ENCODE assay signal across 9 cellular contexts in genomic region chr13:101529419-101529818, GRCh38.
DNase-seq lines count a peak whose midpoint lies in the region; ATAC-seq, FAIRE-seq and TF ChIP-seq lines count a peak whose summit lies in the region.
"Had no signal": no experiment of that assay in that cellular context is flagged by ENCODE, and none has a peak within 500 bp of the region (broad histone marks: within the 10 kb centered on the region; RNA-seq: fewer than 3 reads in every experiment).

No MANE protein-coding gene starts in this region.

- H3K79me2 ChIP-seq in GM12878 (ENCODE audit: control insufficient read depth, insufficient read depth, low read length), result no peaks in the 10 kb centered on the region

- TF ChIP-seq CTCF in GM12878 (IDR thresholded peaks at IDR 0.05 in 2 of 3, conservative IDR thresholded peaks at IDR 0.05 in 1 of 3; ENCODE audit: control insufficient read depth in 2 of 3, extremely low read depth in 1 of 3, insufficient read depth in 1 of 3, low read depth in 3 of 3, low read length in 3 of 3) (no peak), retinal pigment epithelial cell (conservative IDR thresholded peaks at IDR 0.05; ENCODE audit: low read depth, low read length) (no peak), Peyer's patch (IDR thresholded peaks at IDR 0.05) (no peak)

- WGBS in GM12878 (ENCODE audit: insufficient coverage, insufficient replicate concordance, low lambda C conversion rate, missing lambda C conversion rate), result 0% methylated on average over 4 of the region's 4 CpGs

- RAD21 ChIA-PET in GM12878 (lab: Charles Lee; ENCODE audit: unreplicated experiment), result interaction anchor here (1.4 kb wide), 1 partner anchor 98 kb away, joined by 4 read pairs; no protein-coding TSS in a partner anchor

- BruUV-seq in GM12878 (replicated peaks; lab: Mats Ljungman, UMichigan), result no TSS peak

- SMC1A ChIA-PET in GM12878 (lab: Charles Lee; ENCODE audit: uncharacterized antibody, unreplicated experiment), result interaction anchor here (0.8 to 1.2 kb wide), 2 partner anchors 182 to 227 kb away, joined by 3 to 4 read pairs; no protein-coding TSS in a partner anchor

- no peak for FAIRE-seq in GM12878 (lab: Jason Lieb, UNC)

- CTCF ChIA-PET in GM12878 (lab: Yijun Ruan, JAX), result no interaction called here

- H3K27me3 ChIP-seq in GM12878 (replicated peaks in 1 of 2; ENCODE audit: control insufficient read depth in 2 of 2, insufficient read depth in 2 of 2, low read length in 1 of 2) (no peaks in the 10 kb centered on the region), Peyer's patch (no peaks in the 10 kb centered on the region)

- ATAC-seq in HG03039 (IDR thresholded peaks at IDR 0.05; ENCODE audit: unreplicated experiment) (peak; percentile 72), GM12878 (peak; percentile 93)

- H4K20me1 ChIP-seq in GM12878 (ENCODE audit: control insufficient read depth, insufficient read depth), result no peaks in the 10 kb centered on the region

- H3K27ac ChIP-seq in GM12878 (ENCODE audit: control insufficient read depth, insufficient read depth) (no peak overlapping the region), Peyer's patch (no peak overlapping the region)

- intact Hi-C loops in GM12878 (cut with micrococcal nuclease; ENCODE audit: unreplicated experiment), result no loop called here

- no peak for TF ChIP-seq EP300 in GM12878 (IDR thresholded peaks at IDR 0.05; ENCODE audit: borderline replicate concordance in 1 of 2, control insufficient read depth in 1 of 2, low read depth in 2 of 2, low read length in 2 of 2)

- no peak overlapping the region for H3K4me2 ChIP-seq in GM12878 (ENCODE audit: control insufficient read depth, insufficient read depth)

- no peaks in the 10 kb centered on the region for H3K36me3 ChIP-seq in GM12878 (ENCODE audit: control insufficient read depth in 2 of 2, insufficient read depth in 2 of 2, low read length in 1 of 2)
- H3K36me3 ChIP-seq in Peyer's patch, result no peaks in the 10 kb centered on the region

- POLR2A ChIA-PET in GM12878 (lab: Charles Lee), result no interaction called here

- no peak for TF ChIP-seq POLR2A in GM12878 (IDR thresholded peaks at IDR 0.05; ENCODE audit: low read depth, low read length)
- no peak for TF ChIP-seq POLR2A in Peyer's patch (IDR thresholded peaks at IDR 0.05)

- H3K9me3 ChIP-seq in GM12878 (replicated peaks; ENCODE audit: control insufficient read depth, insufficient read depth, low read length) (no peaks in the 10 kb centered on the region), Peyer's patch (no peaks in the 10 kb centered on the region)

- H3K4me1 ChIP-seq in GM12878 (ENCODE audit: control insufficient read depth, insufficient read depth, low read length) (no peaks in the 10 kb centered on the region), Peyer's patch (no peaks in the 10 kb centered on the region)

- no peak overlapping the region for H2AFZ ChIP-seq in GM12878 (ENCODE audit: control insufficient read depth, low read depth, low read length)

- no peak for TF ChIP-seq RAD21 in GM12878 (IDR thresholded peaks at IDR 0.05; ENCODE audit: insufficient read depth, low read depth, low read length)

- in situ Hi-C loops in GM12878 (cut with MboI) (no loop called here), G401 (cut with HindIII; ENCODE audit: low sequenced_read_pairs) (no loop called here)

- H3K4me3 ChIP-seq in GM12878 (no peak overlapping the region), retinal pigment epithelial cell (ENCODE audit: low read length) (no peak overlapping the region), Peyer's patch (no peak overlapping the region)

- no peak overlapping the region for H3K9ac ChIP-seq in GM12878 (ENCODE audit: control insufficient read depth, insufficient read depth, low read length)

- DNase-seq in NCI-H2227 treated with DMSO at 0.1 percent for 48 hours (lab: John Stamatoyannopoulos, UW) (peak; percentile 13), NCI-H2227 (lab: John Stamatoyannopoulos, UW; ENCODE audit: unreplicated experiment) (no peak), GM12878 (ENCODE audit: low read depth, low spot score) (no peak), retinal pigment epithelial cell (ENCODE audit: low read depth) (peak; percentile 59), G401 (ENCODE audit: low spot score) (no peak), Peyer's patch (no peak), OCI-M2 (lab: John Stamatoyannopoulos, UW; ENCODE audit: unreplicated experiment) (no peak)
- DNase-seq: NCI-H526 had no signal

TF ChIP-seq in GM12878, 131 proteins besides CTCF, POLR2A, EP300 and RAD21 (continues in another document):
- TF ChIP-seq YY1 (IDR thresholded peaks at IDR 0.05; ENCODE audit: low read depth, low read length) (no peak), BHLHE40 (IDR thresholded peaks at IDR 0.05; ENCODE audit: borderline replicate concordance in 1 of 2, low read depth in 2 of 2, low read length in 1 of 2) (peak in 1 of 2 experiments; percentile 25; a peak in 1 of 4 replicates), CEBPZ (IDR thresholded peaks at IDR 0.05; ENCODE audit: low read depth, low read length) (no peak), RAD51 (IDR thresholded peaks at IDR 0.05) (peak; percentile 62), IKZF1 (conservative IDR thresholded peaks at IDR 0.05) (peak; percentile 46), ATF7 (IDR thresholded peaks at IDR 0.05; ENCODE audit: low read depth) (0 out of 2 replicates have a peak, but pooled peaks have one; percentile 33), MEF2B (IDR thresholded peaks at IDR 0.05; ENCODE audit: partially characterized antibody, poor library complexity, severe bottlenecking) (peak; percentile 16), JUNB (IDR thresholded peaks at IDR 0.05) (no peak), ZNF687 (IDR thresholded peaks at IDR 0.05) (0 out of 2 replicates have a peak, but pooled peaks have one; percentile 43), CBX5 (IDR thresholded peaks at IDR 0.05; ENCODE audit: low read depth) (no peak), ZBED1 (IDR thresholded peaks at IDR 0.05; ENCODE audit: borderline replicate concordance) (no peak; the same call in 1 of the 2 replicates), NR2C1 (IDR thresholded peaks at IDR 0.05) (0 out of 2 replicates have a peak, but pooled peaks have one; percentile 1), USF2 (IDR thresholded peaks at IDR 0.05; ENCODE audit: borderline replicate concordance, low read depth, low read length) (peak; percentile 3; the same call in 1 of the 2 replicates), IKZF2 (IDR thresholded peaks at IDR 0.05) (peak; percentile 31 to 42; a peak in 1 of 4 replicates)

Comparison
In these comparisons a context has a peak if more than half of its experiments do, and no peak if none do; other contexts are left out.
1. DNase-seq: peak in NCI-H2227 treated with DMSO at 0.1 percent for 48 hours (single experiment) and retinal pigment epithelial cell (single experiment); none in NCI-H2227 (single experiment), GM12878 (single experiment), G401 (single experiment), Peyer's patch (0 of 3) and OCI-M2 (single experiment).